In the genomic region with DNA sequence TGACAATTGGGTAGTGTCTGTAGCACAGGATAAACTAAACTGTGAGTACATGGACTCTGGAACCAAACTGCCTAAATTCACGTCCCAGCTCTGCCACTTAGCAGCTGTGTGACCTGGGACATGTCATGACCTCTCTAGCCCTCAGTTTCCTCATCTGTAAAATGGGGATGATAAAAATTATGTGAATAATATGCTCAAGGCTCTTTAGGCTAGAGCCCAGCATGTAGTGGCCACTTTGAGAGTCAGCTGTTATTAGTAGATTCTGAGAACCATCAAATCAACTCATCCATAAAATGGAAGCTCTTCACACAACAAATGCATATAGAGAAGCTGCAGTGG, we compare ENCODE assay signal across 33 cellular contexts.
"Had no signal": no experiment of that assay in that cellular context is flagged by ENCODE, and none has a peak within 500 bp of the region (broad histone marks: within the 10 kb centered on the region; RNA-seq: fewer than 3 reads in every experiment).

No MANE protein-coding gene starts in this region.

- H3K27ac Mint-ChIP-seq: activated CD4-positive, alpha-beta memory T cell treated with anti-CD3 and anti-CD28 coated beads for 36 hours; activated CD4-positive, alpha-beta T cell treated with anti-CD3 and anti-CD28 coated beads, Interleukin-2, amount 10 ng/mL, durations not matched to agents 7 days and 5 days; activated naive CD8-positive, alpha-beta T cell treated with anti-CD3 and anti-CD28 coated beads, Interleukin-2, amount 50 U/mL, for 24 hours; activated T-cell treated with anti-CD3 and anti-CD28 coated beads, Interleukin-2, amount 50 U/mL, for 72 hours had no signal

- H3K9me3 ChIP-seq: ascending aorta, body of pancreas, MG63, SK-N-SH had no signal

- DNase-seq: activated CD4-positive, alpha-beta memory T cell treated with anti-CD3 and anti-CD28 coated beads for 36 hours; activated CD4-positive, alpha-beta T cell treated with anti-CD3 and anti-CD28 coated beads, Interleukin-2, amount 10 ng/mL, durations not matched to agents 7 days and 5 days; activated CD4-positive, CD25-positive, alpha-beta regulatory T cell; activated CD8-positive, alpha-beta memory T cell treated with anti-CD3 and anti-CD28 coated beads, Interleukin-2, amount 50 U/mL, for 4 hours; activated naive CD4-positive, alpha-beta T cell treated with anti-CD3 and anti-CD28 coated beads, Interleukin-2, amount 50 U/mL, for 16 hours; activated naive CD8-positive, alpha-beta T cell treated with anti-CD3 and anti-CD28 coated beads, Interleukin-2, amount 50 U/mL, for 24 hours; activated T-cell treated with anti-CD3 and anti-CD28 coated beads, Interleukin-2, amount 50 U/mL, for 72 hours; amniotic stem cell; body of pancreas; MG63; MV-4-11; NCI-H1092 treated with DMSO at 0.1 percent for 48 hours; NCI-H1417 treated with DMSO at 0.1 percent for 48 hours; NCI-H1694; NCI-H2029; NCI-H2107; NCI-H2171 treated with DMSO at 0.1 percent for 48 hours; NCI-H345; NCI-H510A; NCI-H526 treated with DMSO at 0.1 percent for 48 hours; NCI-H82; NK-92 treated with Interleukin-12 subunit alpha and Interleukin-12 subunit beta, amount 100 ng/mL, for 24 hours; OCI-M1; RPMI8226; SJCRH30; SK-N-SH; SW 1271 had no signal

- H3K4me2 ChIP-seq: KMS-11, SK-N-SH had no signal

- H3K4me3 Mint-ChIP-seq: activated CD4-positive, alpha-beta memory T cell treated with anti-CD3 and anti-CD28 coated beads for 36 hours; activated CD4-positive, alpha-beta T cell treated with anti-CD3 and anti-CD28 coated beads, Interleukin-2, amount 10 ng/mL, durations not matched to agents 7 days and 5 days; activated naive CD8-positive, alpha-beta T cell treated with anti-CD3 and anti-CD28 coated beads, Interleukin-2, amount 50 U/mL, for 24 hours; activated T-cell treated with anti-CD3 and anti-CD28 coated beads, Interleukin-2, amount 50 U/mL, for 72 hours had no signal

- H3K27me3 Mint-ChIP-seq: activated CD4-positive, alpha-beta memory T cell treated with anti-CD3 and anti-CD28 coated beads for 36 hours; activated CD4-positive, alpha-beta T cell treated with anti-CD3 and anti-CD28 coated beads, Interleukin-2, amount 10 ng/mL, durations not matched to agents 7 days and 5 days; activated naive CD8-positive, alpha-beta T cell treated with anti-CD3 and anti-CD28 coated beads, Interleukin-2, amount 50 U/mL, for 24 hours; IgD-negative memory B cell had no signal

- H3K9me3 Mint-ChIP-seq: activated CD4-positive, alpha-beta memory T cell treated with anti-CD3 and anti-CD28 coated beads for 36 hours; activated CD4-positive, alpha-beta T cell treated with anti-CD3 and anti-CD28 coated beads, Interleukin-2, amount 10 ng/mL, durations not matched to agents 7 days and 5 days; IgD-negative memory B cell had no signal

- H3K9ac ChIP-seq: KMS-11, SK-N-SH had no signal

- ATAC-seq: activated naive CD8-positive, alpha-beta T cell treated with anti-CD3 and anti-CD28 coated beads, Interleukin-2, amount 50 U/mL, for 24 hours; activated T-cell treated with anti-CD3 and anti-CD28 coated beads, Interleukin-2, amount 50 U/mL, for 72 hours; body of pancreas; Panc1; Right ventricle myocardium inferior had no signal

- H3K27me3 ChIP-seq: ascending aorta, body of pancreas, MG63, SJCRH30 had no signal

- H3K36me3 ChIP-seq: ascending aorta, MG63, SJCRH30 had no signal

- H3K4me1 ChIP-seq: ascending aorta, body of pancreas, SJCRH30 had no signal

- H3K27ac ChIP-seq: ascending aorta, body of pancreas, KMS-11, SJCRH30 had no signal

- FAIRE-seq: bronchial epithelial cell had no signal

- H3K4me3 ChIP-seq: ascending aorta, body of pancreas, MG63, SJCRH30 had no signal
